Comparison of ENCODE assay signal across 8 cellular contexts in the genomic region with DNA sequence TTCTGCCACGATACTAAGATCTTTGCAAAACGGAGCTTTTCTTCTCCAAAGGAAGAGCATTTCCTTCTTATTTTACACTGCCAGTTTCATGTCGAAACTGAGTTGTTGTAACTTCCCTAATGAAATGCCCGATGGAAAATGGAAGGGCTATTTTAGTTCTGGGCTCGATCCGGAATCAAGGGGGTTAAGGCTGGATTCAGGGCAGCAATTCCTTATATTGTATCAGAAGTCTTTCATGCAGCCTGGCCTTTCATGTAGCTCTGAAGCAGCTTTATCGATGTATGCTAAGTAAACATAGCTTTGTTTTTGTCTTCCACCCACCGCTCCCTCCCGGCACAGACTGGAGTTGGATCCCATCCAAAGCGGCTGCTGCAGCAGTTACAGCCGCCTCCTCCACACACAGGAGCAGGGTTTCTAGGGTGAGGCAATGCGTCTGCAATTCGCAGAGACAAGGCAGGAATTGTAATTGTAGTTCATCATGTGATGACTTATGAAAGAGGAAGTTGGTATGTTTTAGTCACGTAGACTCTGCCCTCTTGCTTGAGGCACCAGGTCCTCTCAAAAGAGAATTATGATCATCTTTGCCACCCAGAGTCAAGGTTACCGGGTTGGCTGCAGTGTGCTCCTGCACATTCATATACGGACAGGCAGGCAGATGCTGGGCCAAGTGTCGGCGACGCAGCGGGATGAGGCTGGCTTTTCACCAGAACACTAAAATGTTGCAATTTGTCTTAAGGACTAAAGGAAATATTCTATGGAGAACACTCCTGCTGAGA. TPM values are rescaled to one million over a fixed set of nuclear protein-coding genes. Genes with fewer than 3 reads are reported as not detected.
DNase-seq lines count a peak whose midpoint lies in the region; ATAC-seq and TF ChIP-seq lines count a peak whose summit lies in the region.

No MANE protein-coding gene starts in this region.

- no peak for TF ChIP-seq CTCF in C4-2B (conservative IDR thresholded peaks at IDR 0.05)
- TF ChIP-seq CTCF in HL-60 (IDR thresholded peaks at IDR 0.05; ENCODE audit: insufficient read depth, low read length), result no peak
- TF ChIP-seq CTCF in activated CD8-positive, alpha-beta T cell treated with anti-CD3 and anti-CD28 coated beads for 36 hours (IDR thresholded peaks at IDR 0.05), result no peak

- H3K4me1 ChIP-seq in effector memory CD4-positive, alpha-beta T cell (ENCODE audit: control insufficient read depth, insufficient read depth, low read length, poor library complexity, severe bottlenecking), result peaks cover 27% of the 10 kb centered on the region
- peaks cover 49% of the 10 kb centered on the region for H3K4me1 ChIP-seq in mesodermal cell (ENCODE audit: control insufficient read depth, insufficient read depth, low read length, poor library complexity, severe bottlenecking)

- H3K4me3 Mint-ChIP-seq in activated CD8-positive, alpha-beta T cell treated with anti-CD3 and anti-CD28 coated beads for 36 hours, result peak overlapping the region; percentile 92

- H3K27me3 Mint-ChIP-seq in activated CD8-positive, alpha-beta T cell treated with anti-CD3 and anti-CD28 coated beads for 36 hours, result no peaks in the 10 kb centered on the region

- H3K36me3 Mint-ChIP-seq in activated CD8-positive, alpha-beta T cell treated with anti-CD3 and anti-CD28 coated beads for 36 hours (ENCODE audit: low read depth), result peaks cover 12% of the 10 kb centered on the region

- H3K27ac ChIP-seq in C4-2B (peak overlapping the region; percentile 98), HL-60 (replicated peaks) (peak overlapping the region; percentile 99), mesodermal cell (ENCODE audit: low read depth, low read length, severe bottlenecking) (peak overlapping the region; percentile 96)
- H3K27ac ChIP-seq in effector memory CD4-positive, alpha-beta T cell (ENCODE audit: insufficient read depth, low read length, poor library complexity, severe bottlenecking), result peak overlapping the region; percentile 98

- 54 to 66% methylated on average over 9 to 17 of the region's 20 CpGs for WGBS in mesodermal cell (ENCODE audit: insufficient coverage in 2 of 2), 2 experiments

- intact Hi-C loops in activated CD8-positive, alpha-beta T cell treated with anti-CD3 and anti-CD28 coated beads for 36 hours (cut with micrococcal nuclease), result loop anchor here (2.0 to 5.0 kb wide), 4 partner anchors 112 to 465 kb away; no protein-coding TSS in a partner anchor

- H3K4me1 Mint-ChIP-seq in activated CD8-positive, alpha-beta T cell treated with anti-CD3 and anti-CD28 coated beads for 36 hours (ENCODE audit: low read depth), result peaks cover 45% of the 10 kb centered on the region

- H3K27ac Mint-ChIP-seq in activated CD8-positive, alpha-beta T cell treated with anti-CD3 and anti-CD28 coated beads for 36 hours, result peak overlapping the region; percentile 99

- CTCF ChIA-PET in activated CD8-positive, alpha-beta T cell treated with anti-CD3 and anti-CD28 coated beads for 36 hours (lab: Charles Lee), result interaction anchor here (0.8 to 2.6 kb wide), 13 partner anchors 9 to 471 kb away, joined by 3 to 16 read pairs (median 5); no protein-coding TSS in a partner anchor

- ATAC-seq in GM19324 (IDR thresholded peaks at IDR 0.05; ENCODE audit: low FRiP score, unreplicated experiment), result peak; percentile 16
- ATAC-seq in activated CD8-positive, alpha-beta T cell treated with anti-CD3 and anti-CD28 coated beads for 36 hours, result peak; percentile 29

- no peaks in the 10 kb centered on the region for H3K27me3 ChIP-seq in HL-60 (ENCODE audit: insufficient read depth, poor library complexity, severe bottlenecking)
- H3K27me3 ChIP-seq in effector memory CD4-positive, alpha-beta T cell (replicated peaks; ENCODE audit: control insufficient read depth, insufficient read depth, low read length, poor library complexity, severe bottlenecking), result no peaks in the 10 kb centered on the region

- POLR2A ChIA-PET in activated CD8-positive, alpha-beta T cell treated with anti-CD3 and anti-CD28 coated beads for 36 hours (lab: Charles Lee), result interaction anchor here (0.6 to 6.9 kb wide), 31 partner anchors 8 to 516 kb away, joined by 3 to 132 read pairs (median 5); a partner anchor contains a TSS

- H3K36me3 ChIP-seq in effector memory CD4-positive, alpha-beta T cell (ENCODE audit: control insufficient read depth, insufficient read depth, low read length), result peaks cover under 1% of the 10 kb centered on the region
- peaks cover 10% of the 10 kb centered on the region for H3K36me3 ChIP-seq in mesodermal cell (ENCODE audit: control insufficient read depth, insufficient read depth, low read length)

- no peaks in the 10 kb centered on the region for H3K9me3 ChIP-seq in effector memory CD4-positive, alpha-beta T cell (ENCODE audit: control insufficient read depth, low read length)
- H3K9me3 ChIP-seq in mesodermal cell (ENCODE audit: control insufficient read depth, low read length), result no peaks in the 10 kb centered on the region

- peak; percentile 99 to 100 for DNase-seq in HL-60 (ENCODE audit: low read depth in 1 of 2, low spot score in 1 of 2)
- peak; percentile 92 for DNase-seq in NCI-H82 (lab: John Stamatoyannopoulos, UW)
- peak; percentile 85 for DNase-seq in activated CD8-positive, alpha-beta T cell treated with anti-CD3 and anti-CD28 coated beads for 36 hours
- peak; percentile 51 to 84 (median 66) for DNase-seq in effector memory CD4-positive, alpha-beta T cell
- peak; percentile 39 to 50 for DNase-seq in stimulated activated CD8-positive, alpha-beta memory T cell treated with anti-CD3 and anti-CD28 coated beads, Interleukin-15, amount 100 ng/mL, for 4 hours (ENCODE audit: low read depth in 2 of 2)

- H3K4me3 ChIP-seq in HL-60 (replicated peaks; ENCODE audit: insufficient read depth, low read length), result no peak overlapping the region
- H3K4me3 ChIP-seq in effector memory CD4-positive, alpha-beta T cell (ENCODE audit: insufficient read depth, low read depth, low read length, poor library complexity, severe bottlenecking), result peak overlapping the region; percentile 22
- no peak overlapping the region for H3K4me3 ChIP-seq in mesodermal cell (ENCODE audit: extremely low read depth, insufficient read depth, low read length, poor library complexity, severe bottlenecking)

- H3K9me3 Mint-ChIP-seq in activated CD8-positive, alpha-beta T cell treated with anti-CD3 and anti-CD28 coated beads for 36 hours, result no peaks in the 10 kb centered on the region

RNA-seq across cellular contexts. Expression of a gene that starts 2.6 kb away (rescaled TPM):
- 100 to 1,000 TPM; 148 to 155 TPM for total RNA-seq in activated CD8-positive, alpha-beta T cell treated with anti-CD3 and anti-CD28 coated beads for 36 hours
- 122 TPM for polyA plus RNA-seq in mesodermal cell (2013, experiment 1 of 2)
- 99.9 TPM for polyA plus RNA-seq in mesodermal cell (2013, experiment 2 of 2)

Comparison
In these comparisons a context has a peak if more than half of its experiments do, and no peak if none do; other contexts are left out.
1. DNase-seq: peak in every context shown above with its lines; median percentile 100 in HL-60; 92 in NCI-H82; 85 in activated CD8-positive, alpha-beta T cell treated with anti-CD3 and anti-CD28 coated beads for 36 hours; 66 in effector memory CD4-positive, alpha-beta T cell; 44 in stimulated activated CD8-positive, alpha-beta memory T cell treated with anti-CD3 and anti-CD28 coated beads, Interleukin-15, amount 100 ng/mL, for 4 hours.